ENCODE assay signal across 1 cellular context in genomic region chr20:62376112-62377063, GRCh38.
TF ChIP-seq lines count a peak whose summit lies in the region.

No MANE protein-coding gene starts in this region.

TF ChIP-seq in HepG2, 621 proteins besides CTCF, POLR2A, EP300 and RAD21 (continued from another document and continues in another):
- peak; percentile 72; the same call in 1 of the 2 replicates for TF ChIP-seq ARNTL (CRISPR knock-in tag; IDR thresholded peaks at IDR 0.05)
- peak; percentile 51 for TF ChIP-seq ZNF781 (CRISPR knock-in tag; IDR thresholded peaks at IDR 0.05; ENCODE audit: borderline replicate concordance, not compliant biosample characterization)
- TF ChIP-seq ZNF800 (CRISPR knock-in tag; IDR thresholded peaks at IDR 0.05) = peak; percentile 96
- peak; percentile 69 for TF ChIP-seq ZNF776 (CRISPR knock-in tag; IDR thresholded peaks at IDR 0.05)
- TF ChIP-seq ZSCAN22 (CRISPR knock-in tag; IDR thresholded peaks at IDR 0.05) = no peak
- TF ChIP-seq AGO2 (optimal IDR thresholded peaks at IDR 0.05; ENCODE audit: low read depth, low read length) = peak; percentile 84
- TF ChIP-seq ZUFSP (CRISPR knock-in tag; IDR thresholded peaks at IDR 0.05; ENCODE audit: borderline replicate concordance) = no peak
- TF ChIP-seq CENPT (CRISPR knock-in tag; IDR thresholded peaks at IDR 0.05; ENCODE audit: low read depth) = no peak
- peak; percentile 80; the same call in 1 of the 2 replicates for TF ChIP-seq ZNF580 (CRISPR knock-in tag; IDR thresholded peaks at IDR 0.05; ENCODE audit: borderline replicate concordance, low read depth)
- 0 out of 2 replicates have a peak, but pooled peaks have one; percentile 16 for TF ChIP-seq ZNF839 (CRISPR knock-in tag; IDR thresholded peaks at IDR 0.05; ENCODE audit: borderline replicate concordance)
- peak; percentile 70; the same call in 1 of the 2 replicates for TF ChIP-seq ZFP36L1 (CRISPR knock-in tag; IDR thresholded peaks at IDR 0.05)
- peak; percentile 48; the same call in 1 of the 2 replicates for TF ChIP-seq ZBTB25 (CRISPR knock-in tag; IDR thresholded peaks at IDR 0.05)
- TF ChIP-seq ISL2 (CRISPR knock-in tag; IDR thresholded peaks at IDR 0.05) = peak; percentile 80; the same call in 1 of the 2 replicates
- TF ChIP-seq ZNF18 (CRISPR knock-in tag; IDR thresholded peaks at IDR 0.05; ENCODE audit: insufficient replicate concordance) = no peak
- TF ChIP-seq ZNF20 (CRISPR knock-in tag; IDR thresholded peaks at IDR 0.05) = no peak
- no peak for TF ChIP-seq MAFG (CRISPR knock-in tag; IDR thresholded peaks at IDR 0.05)
- TF ChIP-seq NFATC3 (CRISPR knock-in tag; IDR thresholded peaks at IDR 0.05) = peak; percentile 27; the same call in 1 of the 2 replicates
- peak; percentile 65 for TF ChIP-seq ARID4A (CRISPR knock-in tag; IDR thresholded peaks at IDR 0.05; ENCODE audit: borderline replicate concordance)
- TF ChIP-seq ZHX1 (CRISPR knock-in tag; IDR thresholded peaks at IDR 0.05; ENCODE audit: low read depth) = peak; percentile 74; the same call in 1 of the 2 replicates
- TF ChIP-seq E2F5 (CRISPR knock-in tag; conservative IDR thresholded peaks at IDR 0.05) = 0 out of 2 replicates have a peak, but pooled peaks have one; percentile 30
- peak; percentile 38 for TF ChIP-seq IKZF4 (CRISPR knock-in tag; IDR thresholded peaks at IDR 0.05; ENCODE audit: borderline replicate concordance, low read depth, not compliant biosample characterization)
- TF ChIP-seq ZNF615 (CRISPR knock-in tag; IDR thresholded peaks at IDR 0.05; ENCODE audit: borderline replicate concordance) = no peak
- no peak; the same call in 1 of the 2 replicates for TF ChIP-seq IRF1 (CRISPR knock-in tag; IDR thresholded peaks at IDR 0.05; ENCODE audit: low read depth)
- no peak; the same call in none of the 2 replicates for TF ChIP-seq HDAC2 (CRISPR knock-in tag; IDR thresholded peaks at IDR 0.05)
- peak; percentile 47; the same call in 1 of the 2 replicates for TF ChIP-seq RARG (CRISPR knock-in tag; IDR thresholded peaks at IDR 0.05; ENCODE audit: low read depth)
- no peak for TF ChIP-seq FOXA1 (IDR thresholded peaks at IDR 0.05)
- TF ChIP-seq FOXA1 (CRISPR knock-in tag; IDR thresholded peaks at IDR 0.05) = peak; percentile 38; the same call in 1 of the 2 replicates
- no peak for TF ChIP-seq ZNF569 (CRISPR knock-in tag; IDR thresholded peaks at IDR 0.05; ENCODE audit: borderline replicate concordance)
- 0 out of 2 replicates have a peak, but pooled peaks have one; percentile 1 for TF ChIP-seq NR3C1 (CRISPR knock-in tag; IDR thresholded peaks at IDR 0.05)
- 0 out of 2 replicates have a peak, but pooled peaks have one; percentile 56 for TF ChIP-seq PPARG (CRISPR knock-in tag; conservative IDR thresholded peaks at IDR 0.05)
- TF ChIP-seq GTF2F1 (IDR thresholded peaks at IDR 0.05; ENCODE audit: low read length) = no peak
- TF ChIP-seq ZNF564 (CRISPR knock-in tag; IDR thresholded peaks at IDR 0.05) = peak; percentile 69
- no peak; the same call in 1 of the 2 replicates for TF ChIP-seq KDM1A (CRISPR knock-in tag; IDR thresholded peaks at IDR 0.05)
- TF ChIP-seq JDP2 (CRISPR knock-in tag; IDR thresholded peaks at IDR 0.05; ENCODE audit: borderline replicate concordance) = no peak
- TF ChIP-seq FOXJ3 (CRISPR knock-in tag; IDR thresholded peaks at IDR 0.05; ENCODE audit: borderline replicate concordance) = peak; percentile 65; the same call in 1 of the 2 replicates
- TF ChIP-seq YEATS2 (CRISPR knock-in tag; IDR thresholded peaks at IDR 0.05; ENCODE audit: borderline replicate concordance) = peak; percentile 88
- TF ChIP-seq U2AF2 (IDR thresholded peaks at IDR 0.05; ENCODE audit: low read depth, low read length) = no peak
- TF ChIP-seq TAF15 (IDR thresholded peaks at IDR 0.05; ENCODE audit: low read depth, low read length, poor library complexity, severe bottlenecking) = peak; percentile 92
- TF ChIP-seq RARA (CRISPR knock-in tag; IDR thresholded peaks at IDR 0.05) = peak; percentile 4; the same call in 1 of the 2 replicates
- TF ChIP-seq ETV5 (CRISPR knock-in tag; IDR thresholded peaks at IDR 0.05; ENCODE audit: borderline replicate concordance) = peak; percentile 39; the same call in 1 of the 2 replicates
- no peak; the same call in 1 of the 2 replicates for TF ChIP-seq CHD4 (IDR thresholded peaks at IDR 0.05; ENCODE audit: borderline replicate concordance, low read length)
- peak; percentile 63 for TF ChIP-seq NR2C2 (CRISPR knock-in tag; IDR thresholded peaks at IDR 0.05; ENCODE audit: borderline replicate concordance)
- no peak for TF ChIP-seq FLYWCH1 (CRISPR knock-in tag; IDR thresholded peaks at IDR 0.05)
- TF ChIP-seq TBX3 (IDR thresholded peaks at IDR 0.05; ENCODE audit: borderline replicate concordance) = no peak
- peak; percentile 73 for TF ChIP-seq ZBTB10 (CRISPR knock-in tag; IDR thresholded peaks at IDR 0.05; ENCODE audit: borderline replicate concordance)
